ENCODE assay signal across 9 cellular contexts in the genomic region with DNA sequence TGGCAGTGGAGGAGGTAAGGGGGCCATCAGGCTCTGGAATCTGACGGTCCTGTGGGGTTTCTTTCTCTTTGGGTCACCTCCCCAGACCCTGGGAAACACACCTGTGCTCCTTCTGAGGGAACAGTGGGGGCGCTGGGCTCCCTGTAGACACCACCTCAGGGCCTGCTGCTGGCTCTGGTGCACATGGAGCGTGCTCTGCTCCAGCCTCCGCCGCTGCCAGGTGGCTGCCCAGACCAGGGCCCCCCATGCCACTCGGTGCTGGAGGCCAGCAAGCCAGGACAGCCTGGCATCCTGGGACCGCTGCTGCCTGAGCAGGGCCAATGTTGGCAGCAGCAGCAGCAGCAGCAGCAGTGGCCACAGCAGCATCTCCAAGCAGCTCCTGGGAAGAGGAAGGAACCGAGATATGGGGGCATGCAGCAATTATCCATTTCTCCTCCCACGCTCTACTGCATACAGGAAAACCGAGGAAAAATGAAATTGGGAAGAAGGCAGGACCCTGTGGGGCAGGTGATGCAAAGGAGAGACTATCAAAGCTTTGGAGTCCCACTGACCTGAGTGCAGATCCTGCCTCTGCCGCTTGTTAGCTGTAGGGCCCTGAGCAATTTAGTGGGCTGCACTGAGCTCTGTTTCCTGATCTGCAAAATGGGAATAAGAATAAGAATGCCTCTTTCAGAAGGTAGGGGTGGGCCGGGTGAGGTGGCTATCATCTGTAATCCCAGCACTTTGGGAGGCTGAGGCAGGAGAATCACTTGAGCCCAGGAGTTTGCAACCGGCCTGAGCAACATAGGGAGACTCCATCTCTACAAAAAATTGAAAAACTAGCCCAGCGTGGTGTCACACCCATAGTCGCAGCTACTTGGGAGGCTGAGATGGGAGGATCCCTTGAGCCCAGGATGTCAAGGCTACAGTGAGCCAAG. TPM values are rescaled to one million over a fixed set of nuclear protein-coding genes. Genes with fewer than 3 reads are reported as not detected.
DNase-seq lines count a peak whose midpoint lies in the region; ATAC-seq and TF ChIP-seq lines count a peak whose summit lies in the region.
"Had no signal": no experiment of that assay in that cellular context is flagged by ENCODE, and none has a peak within 500 bp of the region (broad histone marks: within the 10 kb centered on the region; RNA-seq: fewer than 3 reads in every experiment).

No MANE protein-coding gene starts in this region.

- H3K9me3 Mint-ChIP-seq in activated CD4-positive, alpha-beta T cell treated with anti-CD3 and anti-CD28 coated beads, Interleukin-2, amount 10 ng/mL, durations not matched to agents 24 days and 14 days: no peaks in the 10 kb centered on the region

- peak overlapping the region; percentile 84 for H3K27ac Mint-ChIP-seq in activated CD4-positive, alpha-beta T cell treated with anti-CD3 and anti-CD28 coated beads, Interleukin-2, amount 10 ng/mL, durations not matched to agents 24 days and 14 days

- WGBS in lower leg skin, 2 donors: 64 to 65% methylated on average over 11 to 13 of the region's 15 CpGs
- 63% methylated on average over 15 of the region's 15 CpGs; no CpG with 5 or more reads in 1 of the 2 donors for WGBS in transverse colon (ENCODE audit: low coverage in 1 of 2), 2 donors

- H3K9me3 ChIP-seq in ascending aorta: no peaks in the 10 kb centered on the region
- no peaks in the 10 kb centered on the region for H3K9me3 ChIP-seq in transverse colon

- H3K4me3 ChIP-seq in ascending aorta: peak overlapping the region; percentile 65 to 66
- H3K4me3 ChIP-seq in lower leg skin (ENCODE audit: low read depth, poor library complexity, severe bottlenecking): peak overlapping the region; percentile 62
- peak overlapping the region; percentile 75 to 97 (median 76) for H3K4me3 ChIP-seq in transverse colon

- TF ChIP-seq CTCF in ascending aorta (IDR thresholded peaks at IDR 0.05): no peak
- no peak for TF ChIP-seq CTCF in lower leg skin (IDR thresholded peaks at IDR 0.05)
- no peak for TF ChIP-seq CTCF in transverse colon (IDR thresholded peaks at IDR 0.05)

- no peaks in the 10 kb centered on the region for H3K36me3 Mint-ChIP-seq in activated CD4-positive, alpha-beta T cell treated with anti-CD3 and anti-CD28 coated beads, Interleukin-2, amount 10 ng/mL, durations not matched to agents 24 days and 14 days (ENCODE audit: low read depth)

- TF ChIP-seq EP300 in transverse colon (IDR thresholded peaks at IDR 0.05; ENCODE audit: low read depth): no peak

- no peak for ATAC-seq in HG03175 (IDR thresholded peaks at IDR 0.05; ENCODE audit: unreplicated experiment)

- H3K36me3 ChIP-seq in ascending aorta (no peaks in the 10 kb centered on the region), transverse colon (no peaks in the 10 kb centered on the region)

- no peaks in the 10 kb centered on the region for H3K27me3 ChIP-seq in ascending aorta
- no peaks in the 10 kb centered on the region for H3K27me3 ChIP-seq in transverse colon

- in situ Hi-C loops in transverse colon (cut with MboI; ENCODE audit: low pct_ligation_motif_present in 1 of 4, low pct_unique_long_range_greater_than_20kb in 1 of 4, low sequenced_read_pairs in 3 of 4): no loop called here

- DNase-seq in activated CD4-positive, alpha-beta T cell treated with anti-CD3 and anti-CD28 coated beads, Interleukin-2, amount 10 ng/mL, durations not matched to agents 24 days and 14 days: peak; percentile 58
- no peak for DNase-seq in activated CD4-positive, alpha-beta T cell treated with anti-CD3 and anti-CD28 coated beads, Interleukin-2, amount 50 U/mL, for 1 hour
- no peak for DNase-seq in ascending aorta (ENCODE audit: low spot score in 2 of 2)
- DNase-seq in lower leg skin (ENCODE audit: low spot score in 2 of 2): no peak
- no peak for DNase-seq in transverse colon
- DNase-seq in NCI-H1694 (lab: John Stamatoyannopoulos, UW): no peak
- DNase-seq in NAMALWA (ENCODE audit: low spot score): no peak

- peak overlapping the region; percentile 89 for H3K4me3 Mint-ChIP-seq in activated CD4-positive, alpha-beta T cell treated with anti-CD3 and anti-CD28 coated beads, Interleukin-2, amount 10 ng/mL, durations not matched to agents 24 days and 14 days

- intact Hi-C loops in activated CD4-positive, alpha-beta T cell treated with anti-CD3 and anti-CD28 coated beads, Interleukin-2, amount 10 ng/mL, durations not matched to agents 24 days and 14 days (cut with micrococcal nuclease): loop anchor here (1.0 to 5.0 kb wide), 2 partner anchors 38 to 484 kb away; partner anchors contain the start of gene PLEKHH3
- intact Hi-C loops in ascending aorta (cut with DNase I): loop anchor here (5.0 kb wide), 1 partner anchor 84 kb away; the partner anchor contains the start of gene STAT5B
- intact Hi-C loops in lower leg skin (cut with DNase I; ENCODE audit: low total_unique reads): no loop called here
- intact Hi-C loops in transverse colon (cut with DNase I; ENCODE audit: low total_unique reads): no loop called here

- H3K27me3 Mint-ChIP-seq in activated CD4-positive, alpha-beta T cell treated with anti-CD3 and anti-CD28 coated beads, Interleukin-2, amount 10 ng/mL, durations not matched to agents 24 days and 14 days: no peaks in the 10 kb centered on the region

- TF ChIP-seq POLR2A in lower leg skin (IDR thresholded peaks at IDR 0.05) (no peak), transverse colon (IDR thresholded peaks at IDR 0.05) (no peak)

- H3K4me1 Mint-ChIP-seq in activated CD4-positive, alpha-beta T cell treated with anti-CD3 and anti-CD28 coated beads, Interleukin-2, amount 10 ng/mL, durations not matched to agents 24 days and 14 days: peaks cover 14% of the 10 kb centered on the region

- H3K4me1 ChIP-seq in ascending aorta (peaks cover 7 to 16% of the 10 kb centered on the region in 2 donors), transverse colon (peaks cover 16 to 20% (median 19%) of the 10 kb centered on the region in 4 donors)

- peak overlapping the region; percentile 59 to 67 for H3K27ac ChIP-seq in ascending aorta
- H3K27ac ChIP-seq in transverse colon: peak overlapping the region; percentile 82 to 92 (median 88)

RNA-seq across cellular contexts. Expression of gene GHDC, which starts 0.8 kb away (rescaled TPM):
- total RNA-seq in activated CD4-positive, alpha-beta T cell treated with anti-CD3 and anti-CD28 coated beads, Interleukin-2, amount 10 ng/mL, durations not matched to agents 24 days and 14 days: 14.4 and 17.5 TPM in 2 replicates
- 94.3 TPM for total RNA-seq in ascending aorta
- 10 to 100 TPM; 14.6 to 51.8 (median 20.7) TPM for total RNA-seq in lower leg skin
- total RNA-seq in transverse colon: 10 to 100 TPM; 10.8 to 34.6 (median 32.2) TPM

RNA-seq across cellular contexts. Expression of gene HCRT, which starts 8.2 kb away (rescaled TPM):
- not detected in 2 replicates for total RNA-seq in activated CD4-positive, alpha-beta T cell treated with anti-CD3 and anti-CD28 coated beads, Interleukin-2, amount 10 ng/mL, durations not matched to agents 24 days and 14 days
- total RNA-seq in ascending aorta: not detected
- total RNA-seq in lower leg skin: not detected
- total RNA-seq in transverse colon: not detected
- total RNA-seq: omental fat pad had no signal

RNA-seq across cellular contexts. Expression of gene KCNH4, which starts 12.5 kb away (rescaled TPM):
- total RNA-seq in activated CD4-positive, alpha-beta T cell treated with anti-CD3 and anti-CD28 coated beads, Interleukin-2, amount 10 ng/mL, durations not matched to agents 24 days and 14 days: 1.6 and 2.3 TPM in 2 replicates
- total RNA-seq in ascending aorta: not detected
- total RNA-seq in lower leg skin: not detected
- not detected for total RNA-seq in transverse colon

RNA-seq across cellular contexts. Expression of gene RAB5C, which starts 38.7 kb away (rescaled TPM):
- 55.8 and 64.6 TPM in 2 replicates for total RNA-seq in activated CD4-positive, alpha-beta T cell treated with anti-CD3 and anti-CD28 coated beads, Interleukin-2, amount 10 ng/mL, durations not matched to agents 24 days and 14 days
- 137 TPM for total RNA-seq in ascending aorta
- total RNA-seq in lower leg skin: 100 to 1,000 TPM in 1 of 4 donors, 10 to 100 TPM in 3; 74.0 to 104 (median 87.4) TPM
- total RNA-seq in transverse colon: 100 to 1,000 TPM in 2 of 4 donors, 10 to 100 TPM in 2; 40.8 to 172 (median 112) TPM

Comparison
In these comparisons a context has a peak if more than half of its experiments do, and no peak if none do; other contexts are left out.
1. intact Hi-C loops: an anchor here in activated CD4-positive, alpha-beta T cell treated with anti-CD3 and anti-CD28 coated beads, Interleukin-2, amount 10 ng/mL, durations not matched to agents 24 days and 14 days (1.0 to 5.0 kb wide) and ascending aorta (5.0 kb wide); none called in lower leg skin and transverse colon.